ENCODE assay signal across 24 cellular contexts in the genomic region with DNA sequence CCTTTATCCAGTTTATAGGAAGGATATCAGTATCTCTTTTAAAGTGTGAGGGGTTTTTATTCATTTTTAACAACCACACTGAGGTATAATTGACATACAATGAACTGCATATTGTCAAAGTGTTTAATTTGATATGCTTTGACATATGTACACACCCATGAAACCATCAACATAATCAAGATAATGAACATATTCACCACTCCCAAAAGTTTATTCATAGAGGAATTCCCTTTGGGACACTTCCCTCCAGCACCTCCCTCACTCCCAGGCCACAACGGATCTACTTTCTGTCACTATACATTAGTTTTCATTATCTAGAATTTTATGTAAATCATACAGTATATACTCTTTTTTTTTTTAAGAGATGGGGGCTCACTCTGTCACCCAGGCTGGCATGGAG.
DNase-seq lines count a peak whose midpoint lies in the region; ATAC-seq and TF ChIP-seq lines count a peak whose summit lies in the region.
"Had no signal": no experiment of that assay in that cellular context is flagged by ENCODE, and none has a peak within 500 bp of the region (broad histone marks: within the 10 kb centered on the region; RNA-seq: fewer than 3 reads in every experiment).

No MANE protein-coding gene starts in this region.

- POLR2A ChIA-PET in HEK293 (lab: Yijun Ruan, JAX): no interaction called here

- H3K27ac ChIP-seq in HEK293 (ENCODE audit: extremely low read depth, low read depth, low read length): no peak overlapping the region
- H3K27ac ChIP-seq: 22Rv1; A549; BLaER1 treated with 17β-estradiol and CSF1 and Interleukin-3, amounts not matched to agents 10 nM and 100 nM; C4-2B had no signal

- H3K27me3 Mint-ChIP-seq in stimulated activated naive CD8-positive, alpha-beta T cell treated with anti-CD3 and anti-CD28 coated beads, Interleukin-15, amount 100 ng/mL, for 72 hours: no peaks in the 10 kb centered on the region

- H3K4me3 ChIP-seq in HEK293 (ENCODE audit: low read depth, low read length): no peak overlapping the region
- no peak overlapping the region for H3K4me3 ChIP-seq in mucosa of descending colon
- H3K4me3 ChIP-seq: A549; BLaER1 treated with 17β-estradiol and CSF1 and Interleukin-3, amounts not matched to agents 10 nM and 100 nM; GM12878 had no signal

- intact Hi-C loops in mucosa of descending colon (cut with DNase I, micrococcal nuclease): loop anchor here in 1 of 2 donors (5.0 kb wide), 1 partner anchor 146 kb away; the partner anchor contains the start of gene C1orf52

- CTCF ChIA-PET in HEK293 (lab: Yijun Ruan, JAX): interaction anchor here (11.9 kb wide), 1 partner anchor 145 kb away, joined by 197 read pairs; the partner anchor contains the start of gene C1orf52

- H3K27ac Mint-ChIP-seq in stimulated activated naive CD8-positive, alpha-beta T cell treated with anti-CD3 and anti-CD28 coated beads, Interleukin-15, amount 100 ng/mL, for 72 hours: no peak overlapping the region
- H3K27ac Mint-ChIP-seq: B cell; CD4-positive, alpha-beta T cell; CD8-positive, alpha-beta T cell had no signal

- no peak for TF ChIP-seq CTCF in HEK293 (tag by site-specific recombination; IDR thresholded peaks at IDR 0.05)
- no peak for TF ChIP-seq CTCF in mucosa of descending colon (IDR thresholded peaks at IDR 0.05)

- ATAC-seq in mucosa of descending colon (peak; percentile 32), HG02884 (IDR thresholded peaks at IDR 0.05; ENCODE audit: unreplicated experiment) (no peak)
- ATAC-seq in stimulated activated naive CD8-positive, alpha-beta T cell treated with anti-CD3 and anti-CD28 coated beads, Interleukin-15, amount 100 ng/mL, for 72 hours: no peak
- ATAC-seq: A549; CD8-positive, alpha-beta T cell; GM12878 had no signal

- H3K9me3 Mint-ChIP-seq in stimulated activated naive CD8-positive, alpha-beta T cell treated with anti-CD3 and anti-CD28 coated beads, Interleukin-15, amount 100 ng/mL, for 72 hours: no peaks in the 10 kb centered on the region
- H3K9me3 Mint-ChIP-seq: CD4-positive, alpha-beta T cell; CD8-positive, alpha-beta T cell had no signal

- DNase-seq in NCI-H2107 treated with DMSO at 0.1 percent for 48 hours (lab: John Stamatoyannopoulos, UW; ENCODE audit: unreplicated experiment): peak; percentile 24
- no peak for DNase-seq in NCI-H2107 (lab: John Stamatoyannopoulos, UW)
- DNase-seq in NCI-H69 (lab: John Stamatoyannopoulos, UW): peak; percentile 43
- DNase-seq in mucosa of descending colon: no peak
- no peak for DNase-seq in DMS153 (lab: John Stamatoyannopoulos, UW)
- no peak for DNase-seq in stimulated activated naive CD8-positive, alpha-beta T cell treated with anti-CD3 and anti-CD28 coated beads, Interleukin-15, amount 100 ng/mL, for 72 hours
- DNase-seq: AML-193; Caco-2; Calu3; CD4-positive, alpha-beta T cell; CD8-positive, alpha-beta T cell; DMS53; DMS79; DND-41; EL; GDM1 had no signal

- H3K9me3 ChIP-seq in HEK293 (ENCODE audit: control insufficient read depth, insufficient read depth, low read depth, low read length): no peaks in the 10 kb centered on the region
- H3K9me3 ChIP-seq in mucosa of descending colon: no peaks in the 10 kb centered on the region
- H3K9me3 ChIP-seq: A549; BLaER1 treated with 17β-estradiol and CSF1 and Interleukin-3, amounts not matched to agents 10 nM and 100 nM; Caco-2 had no signal

- no peak overlapping the region for H3K4me3 Mint-ChIP-seq in stimulated activated naive CD8-positive, alpha-beta T cell treated with anti-CD3 and anti-CD28 coated beads, Interleukin-15, amount 100 ng/mL, for 72 hours
- H3K4me3 Mint-ChIP-seq: B cell; CD4-positive, alpha-beta T cell; CD8-positive, alpha-beta T cell had no signal

- H3K4me1 Mint-ChIP-seq in stimulated activated naive CD8-positive, alpha-beta T cell treated with anti-CD3 and anti-CD28 coated beads, Interleukin-15, amount 100 ng/mL, for 72 hours: no peaks in the 10 kb centered on the region
- H3K4me1 Mint-ChIP-seq: B cell had no signal

- H3K36me3 ChIP-seq in HEK293 (ENCODE audit: control insufficient read depth in 2 of 2, insufficient read depth in 1 of 2, low read length in 2 of 2) (no peaks in the 10 kb centered on the region), mucosa of descending colon (ENCODE audit: low read depth) (no peaks in the 10 kb centered on the region)
- H3K36me3 ChIP-seq: BLaER1 treated with 17β-estradiol and CSF1 and Interleukin-3, amounts not matched to agents 10 nM and 100 nM had no signal

- H3K4me1 ChIP-seq in HEK293 (ENCODE audit: control insufficient read depth, insufficient read depth, low read length) (no peaks in the 10 kb centered on the region), mucosa of descending colon (ENCODE audit: low read depth) (peaks cover 4% of the 10 kb centered on the region)
- H3K4me1 ChIP-seq: A549; BLaER1 treated with 17β-estradiol and CSF1 and Interleukin-3, amounts not matched to agents 10 nM and 100 nM; Caco-2 had no signal

TF ChIP-seq in HEK293, 187 proteins besides CTCF, POLR2A, EP300 and RAD21:
- TF ChIP-seq WT1 (tag by site-specific recombination; IDR thresholded peaks at IDR 0.05) (peak; percentile 97), ZNF830 (tag by site-specific recombination; IDR thresholded peaks at IDR 0.05; ENCODE audit: low read depth) (no peak), OSR2 (tag by site-specific recombination; IDR thresholded peaks at IDR 0.05) (peak; percentile 28; the same call in 1 of the 2 replicates)
- TF ChIP-seq, protein P1, sequence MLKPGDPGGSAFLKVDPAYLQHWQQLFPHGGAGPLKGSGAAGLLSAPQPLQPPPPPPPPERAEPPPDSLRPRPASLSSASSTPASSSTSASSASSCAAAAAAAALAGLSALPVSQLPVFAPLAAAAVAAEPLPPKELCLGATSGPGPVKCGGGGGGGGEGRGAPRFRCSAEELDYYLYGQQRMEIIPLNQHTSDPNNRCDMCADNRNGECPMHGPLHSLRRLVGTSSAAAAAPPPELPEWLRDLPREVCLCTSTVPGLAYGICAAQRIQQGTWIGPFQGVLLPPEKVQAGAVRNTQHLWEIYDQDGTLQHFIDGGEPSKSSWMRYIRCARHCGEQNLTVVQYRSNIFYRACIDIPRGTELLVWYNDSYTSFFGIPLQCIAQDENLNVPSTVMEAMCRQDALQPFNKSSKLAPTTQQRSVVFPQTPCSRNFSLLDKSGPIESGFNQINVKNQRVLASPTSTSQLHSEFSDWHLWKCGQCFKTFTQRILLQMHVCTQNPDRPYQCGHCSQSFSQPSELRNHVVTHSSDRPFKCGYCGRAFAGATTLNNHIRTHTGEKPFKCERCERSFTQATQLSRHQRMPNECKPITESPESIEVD (tag by site-specific recombination; IDR thresholded peaks at IDR 0.05): peak; percentile 49; the same call in 1 of the 2 replicates
- TF ChIP-seq, protein P2, sequence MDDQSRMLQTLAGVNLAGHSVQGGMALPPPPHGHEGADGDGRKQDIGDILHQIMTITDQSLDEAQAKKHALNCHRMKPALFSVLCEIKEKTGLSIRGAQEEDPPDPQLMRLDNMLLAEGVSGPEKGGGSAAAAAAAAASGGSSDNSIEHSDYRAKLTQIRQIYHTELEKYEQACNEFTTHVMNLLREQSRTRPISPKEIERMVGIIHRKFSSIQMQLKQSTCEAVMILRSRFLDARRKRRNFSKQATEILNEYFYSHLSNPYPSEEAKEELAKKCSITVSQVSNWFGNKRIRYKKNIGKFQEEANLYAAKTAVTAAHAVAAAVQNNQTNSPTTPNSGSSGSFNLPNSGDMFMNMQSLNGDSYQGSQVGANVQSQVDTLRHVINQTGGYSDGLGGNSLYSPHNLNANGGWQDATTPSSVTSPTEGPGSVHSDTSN (CRISPR knock-in tag; IDR thresholded peaks at IDR 0.05): no peak
- TF ChIP-seq, protein P3, sequence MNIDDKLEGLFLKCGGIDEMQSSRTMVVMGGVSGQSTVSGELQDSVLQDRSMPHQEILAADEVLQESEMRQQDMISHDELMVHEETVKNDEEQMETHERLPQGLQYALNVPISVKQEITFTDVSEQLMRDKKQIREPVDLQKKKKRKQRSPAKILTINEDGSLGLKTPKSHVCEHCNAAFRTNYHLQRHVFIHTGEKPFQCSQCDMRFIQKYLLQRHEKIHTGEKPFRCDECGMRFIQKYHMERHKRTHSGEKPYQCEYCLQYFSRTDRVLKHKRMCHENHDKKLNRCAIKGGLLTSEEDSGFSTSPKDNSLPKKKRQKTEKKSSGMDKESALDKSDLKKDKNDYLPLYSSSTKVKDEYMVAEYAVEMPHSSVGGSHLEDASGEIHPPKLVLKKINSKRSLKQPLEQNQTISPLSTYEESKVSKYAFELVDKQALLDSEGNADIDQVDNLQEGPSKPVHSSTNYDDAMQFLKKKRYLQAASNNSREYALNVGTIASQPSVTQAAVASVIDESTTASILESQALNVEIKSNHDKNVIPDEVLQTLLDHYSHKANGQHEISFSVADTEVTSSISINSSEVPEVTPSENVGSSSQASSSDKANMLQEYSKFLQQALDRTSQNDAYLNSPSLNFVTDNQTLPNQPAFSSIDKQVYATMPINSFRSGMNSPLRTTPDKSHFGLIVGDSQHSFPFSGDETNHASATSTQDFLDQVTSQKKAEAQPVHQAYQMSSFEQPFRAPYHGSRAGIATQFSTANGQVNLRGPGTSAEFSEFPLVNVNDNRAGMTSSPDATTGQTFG (tag by site-specific recombination; IDR thresholded peaks at IDR 0.05; ENCODE audit: borderline replicate concordance): no peak

Comparison
In these comparisons a context has a peak if more than half of its experiments do, and no peak if none do; other contexts are left out.
1. DNase-seq: peak in NCI-H2107 treated with DMSO at 0.1 percent for 48 hours (single experiment) and NCI-H69 (single experiment); none in NCI-H2107 (single experiment), mucosa of descending colon (0 of 3), DMS153 (single experiment) and stimulated activated naive CD8-positive, alpha-beta T cell treated with anti-CD3 and anti-CD28 coated beads, Interleukin-15, amount 100 ng/mL, for 72 hours (0 of 2).